ENCODE assay signal across 15 cellular contexts in genomic region chr12:74801625-74802024, GRCh38.
"Had no signal": no experiment of that assay in that cellular context is flagged by ENCODE, and none has a peak within 500 bp of the region (broad histone marks: within the 10 kb centered on the region; RNA-seq: fewer than 3 reads in every experiment).

No MANE protein-coding gene starts in this region.

- H3K4me1 ChIP-seq: lower lobe of right lung, spleen, transverse colon had no signal

- H3K27me3 ChIP-seq: spleen, transverse colon had no signal

- H3K9me3 ChIP-seq: lower lobe of right lung, spleen, transverse colon had no signal

- H3K36me3 ChIP-seq: lower lobe of right lung, spleen, transverse colon had no signal

- H3K4me3 ChIP-seq: lower lobe of right lung, spleen, transverse colon had no signal

- DNase-seq: activated CD4-positive, alpha-beta memory T cell treated with anti-CD3 and anti-CD28 coated beads for 36 hours; activated CD4-positive, alpha-beta T cell treated with anti-CD3 and anti-CD28 coated beads for 1 hour; activated gamma-delta T cell; activated naive CD8-positive, alpha-beta T cell treated with anti-CD3 and anti-CD28 coated beads for 36 hours; activated T-cell treated with anti-CD3 and anti-CD28 coated beads, Interleukin-2, amount 50 U/mL, for 4 hours; aorta; hippocampal formation; lower lobe of right lung; naive thymus-derived CD8-positive, alpha-beta T cell; posterior cingulate gyrus; right cardiac atrium; spleen; stimulated activated CD4-positive, alpha-beta T cell treated with anti-CD3 and anti-CD28 coated beads, Interleukin-1b, Interleukin-23, amount 100 ng/mL, for 48 hours; transverse colon had no signal

- ATAC-seq: activated T-cell treated with anti-CD3 and anti-CD28 coated beads, Interleukin-2, amount 50 U/mL, for 4 hours; lower lobe of right lung; naive thymus-derived CD8-positive, alpha-beta T cell; right cardiac atrium; stimulated activated memory B cell treated with anti-CD40 and anti-IgM and Interleukin-4, amounts not matched to agents 10 μg/mL and 1 μg/mL and 100 μg/mL, for 72 hours had no signal

- H3K27ac ChIP-seq: lower lobe of right lung, spleen, transverse colon had no signal
